Comparison of ENCODE assay signal across 13 cellular contexts in genomic region chr19:1836458-1837221, GRCh38.
"Had no signal": no experiment of that assay in that cellular context is flagged by ENCODE, and none has a peak within 500 bp of the region (broad histone marks: within the 10 kb centered on the region; RNA-seq: fewer than 3 reads in every experiment).

No MANE protein-coding gene starts in this region.

- H3K4me3 Mint-ChIP-seq: activated CD4-positive, alpha-beta memory T cell treated with anti-CD3 and anti-CD28 coated beads, Interleukin-2, amount 10 ng/mL, durations not matched to agents 7 days and 5 days; activated CD4-positive, alpha-beta T cell treated with anti-CD3 and anti-CD28 coated beads for 36 hours; activated naive CD8-positive, alpha-beta T cell treated with anti-CD3 and anti-CD28 coated beads for 36 hours; central memory CD8-positive, alpha-beta T cell; immature natural killer cell had no signal

- H3K27ac Mint-ChIP-seq: activated CD4-positive, alpha-beta memory T cell treated with anti-CD3 and anti-CD28 coated beads, Interleukin-2, amount 10 ng/mL, durations not matched to agents 7 days and 5 days; activated CD4-positive, alpha-beta T cell treated with anti-CD3 and anti-CD28 coated beads for 36 hours; activated naive CD8-positive, alpha-beta T cell treated with anti-CD3 and anti-CD28 coated beads for 36 hours; immature natural killer cell had no signal

- DNase-seq: activated gamma-delta T cell, brain microvascular endothelial cell, cortex of kidney, foreskin melanocyte, mesenchymal stem cell, posterior cingulate gyrus had no signal

- H3K27me3 Mint-ChIP-seq: activated CD4-positive, alpha-beta memory T cell treated with anti-CD3 and anti-CD28 coated beads, Interleukin-2, amount 10 ng/mL, durations not matched to agents 7 days and 5 days; activated CD4-positive, alpha-beta T cell treated with anti-CD3 and anti-CD28 coated beads for 36 hours; activated naive CD8-positive, alpha-beta T cell treated with anti-CD3 and anti-CD28 coated beads for 36 hours; central memory CD8-positive, alpha-beta T cell; naive thymus-derived CD8-positive, alpha-beta T cell had no signal

- H3K27me3 ChIP-seq: brain microvascular endothelial cell, transverse colon had no signal

- H3K36me3 Mint-ChIP-seq: immature natural killer cell had no signal

- H3K9me3 ChIP-seq: transverse colon had no signal

- H3K36me3 ChIP-seq: brain microvascular endothelial cell, transverse colon had no signal

- H3K9me3 Mint-ChIP-seq: activated CD4-positive, alpha-beta memory T cell treated with anti-CD3 and anti-CD28 coated beads, Interleukin-2, amount 10 ng/mL, durations not matched to agents 7 days and 5 days; activated naive CD8-positive, alpha-beta T cell treated with anti-CD3 and anti-CD28 coated beads for 36 hours; central memory CD8-positive, alpha-beta T cell; immature natural killer cell; naive thymus-derived CD8-positive, alpha-beta T cell had no signal

- H3K27ac ChIP-seq: brain microvascular endothelial cell had no signal
